In the genomic region with DNA sequence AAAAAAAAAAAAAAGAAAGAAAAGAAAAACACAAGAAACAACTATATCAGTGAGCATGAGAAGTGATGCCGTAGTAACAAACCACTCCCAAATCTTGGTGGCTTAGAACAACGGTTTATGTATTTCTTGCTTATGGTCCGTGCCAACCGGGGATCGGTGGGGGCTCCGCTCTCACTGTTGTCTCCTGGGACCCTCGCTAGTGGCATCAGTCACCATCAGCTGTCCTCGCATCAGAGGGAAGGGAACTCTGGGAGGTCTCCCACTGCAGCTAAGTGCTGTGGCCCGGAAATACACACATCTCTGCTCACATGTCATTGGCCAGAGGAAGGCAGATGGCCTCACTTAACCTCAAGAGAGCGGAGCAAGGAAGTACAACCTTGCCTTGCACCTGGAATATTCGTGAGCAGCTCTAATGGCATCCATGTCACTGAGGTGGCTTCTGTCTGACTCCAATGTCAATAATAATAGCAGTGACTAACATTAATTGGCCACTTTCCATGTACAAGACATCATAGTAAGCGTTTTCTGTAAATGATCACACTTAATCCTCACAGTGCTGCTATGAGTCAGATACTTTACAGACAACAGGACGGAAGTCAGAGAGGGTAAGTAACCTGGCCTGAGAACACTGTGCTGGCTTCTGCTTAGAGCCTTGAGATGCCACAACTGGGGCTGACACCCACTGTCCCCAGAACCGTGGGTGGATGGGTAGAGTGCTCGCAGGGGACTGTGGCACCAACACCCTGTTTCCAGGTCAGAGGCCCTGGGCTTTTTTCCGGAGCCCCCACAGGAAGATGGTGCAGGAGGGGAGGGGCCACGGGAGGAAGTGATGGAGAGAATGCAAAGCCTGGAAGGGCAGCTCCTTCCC, we compare ENCODE assay signal across 12 cellular contexts. TPM values are rescaled to one million over a fixed set of nuclear protein-coding genes. Genes with fewer than 3 reads are reported as not detected.
A peak's percentile ranks its signal among the peaks of the same experiment; 100 is the strongest.
DNase-seq lines count a peak whose midpoint lies in the region; ATAC-seq and TF ChIP-seq lines count a peak whose summit lies in the region.
"Had no signal": no experiment of that assay in that cellular context is flagged by ENCODE, and none has a peak within 500 bp of the region (broad histone marks: within the 10 kb centered on the region; RNA-seq: fewer than 3 reads in every experiment).

No MANE protein-coding gene starts in this region.

- no peak overlapping the region for H3K27ac Mint-ChIP-seq in activated naive CD8-positive, alpha-beta T cell treated with anti-CD3 and anti-CD28 coated beads, Interleukin-2, amount 50 U/mL, for 24 hours
- no peak overlapping the region for H3K27ac Mint-ChIP-seq in activated naive CD8-positive, alpha-beta T cell treated with anti-CD3 and anti-CD28 coated beads for 36 hours
- H3K27ac Mint-ChIP-seq in T-helper 17 cell, result no peak overlapping the region
- H3K27ac Mint-ChIP-seq: CD4-positive, alpha-beta memory T cell had no signal

- 69 to 79% methylated on average over 17 of the region's 17 CpGs for WGBS in tibial nerve, 2 donors

- H3K27ac ChIP-seq in upper lobe of right lung (no peak overlapping the region), tibial nerve (no peak overlapping the region)
- H3K27ac ChIP-seq: SK-N-MC had no signal

- H3K4me1 ChIP-seq in upper lobe of right lung (no peaks in the 10 kb centered on the region), tibial nerve (no peaks in the 10 kb centered on the region)

- H3K4me3 Mint-ChIP-seq in activated naive CD8-positive, alpha-beta T cell treated with anti-CD3 and anti-CD28 coated beads, Interleukin-2, amount 50 U/mL, for 24 hours, result no peak overlapping the region
- no peak overlapping the region for H3K4me3 Mint-ChIP-seq in activated naive CD8-positive, alpha-beta T cell treated with anti-CD3 and anti-CD28 coated beads for 36 hours
- H3K4me3 Mint-ChIP-seq in T-helper 17 cell, result no peak overlapping the region

- no peak for TF ChIP-seq POLR2A in tibial nerve (IDR thresholded peaks at IDR 0.05)

- peaks cover 16% of the 10 kb centered on the region for H3K27me3 Mint-ChIP-seq in activated naive CD8-positive, alpha-beta T cell treated with anti-CD3 and anti-CD28 coated beads, Interleukin-2, amount 50 U/mL, for 24 hours
- H3K27me3 Mint-ChIP-seq in activated naive CD8-positive, alpha-beta T cell treated with anti-CD3 and anti-CD28 coated beads for 36 hours, result peaks cover 20% of the 10 kb centered on the region
- H3K27me3 Mint-ChIP-seq in T-helper 17 cell, result peaks cover 27% of the 10 kb centered on the region

- TF ChIP-seq CTCF in upper lobe of right lung (IDR thresholded peaks at IDR 0.05), result no peak
- no peak for TF ChIP-seq CTCF in tibial nerve (IDR thresholded peaks at IDR 0.05)

- no peaks in the 10 kb centered on the region for H3K9me3 Mint-ChIP-seq in activated naive CD8-positive, alpha-beta T cell treated with anti-CD3 and anti-CD28 coated beads, Interleukin-2, amount 50 U/mL, for 24 hours
- no peaks in the 10 kb centered on the region for H3K9me3 Mint-ChIP-seq in activated naive CD8-positive, alpha-beta T cell treated with anti-CD3 and anti-CD28 coated beads for 36 hours

- H3K4me3 ChIP-seq in upper lobe of right lung (no peak overlapping the region), tibial nerve (no peak overlapping the region)
- H3K4me3 ChIP-seq: SK-N-MC had no signal

- H3K36me3 ChIP-seq in upper lobe of right lung (no peaks in the 10 kb centered on the region), tibial nerve (no peaks in the 10 kb centered on the region)

- peaks cover 5% of the 10 kb centered on the region for H3K4me1 Mint-ChIP-seq in activated naive CD8-positive, alpha-beta T cell treated with anti-CD3 and anti-CD28 coated beads, Interleukin-2, amount 50 U/mL, for 24 hours
- H3K4me1 Mint-ChIP-seq in activated naive CD8-positive, alpha-beta T cell treated with anti-CD3 and anti-CD28 coated beads for 36 hours, result no peaks in the 10 kb centered on the region
- H3K4me1 Mint-ChIP-seq in T-helper 17 cell, result peaks cover 4% of the 10 kb centered on the region

- intact Hi-C loops in upper lobe of right lung (cut with DNase I), result no loop called here

- no peak for DNase-seq in activated naive CD8-positive, alpha-beta T cell treated with anti-CD3 and anti-CD28 coated beads, Interleukin-2, amount 50 U/mL, for 24 hours
- DNase-seq in activated naive CD8-positive, alpha-beta T cell treated with anti-CD3 and anti-CD28 coated beads for 36 hours, result no peak
- DNase-seq in RPMI7951 (ENCODE audit: low read depth) (peak; percentile 51), fibroblast of the conjunctiva (ENCODE audit: low read depth) (peak; percentile 35), upper lobe of right lung (peak; percentile 55), tibial nerve (ENCODE audit: low spot score in 2 of 2) (no peak), T-helper 17 cell (no peak), activated T-cell treated with anti-CD3 and anti-CD28 coated beads for 4 hours (no peak)
- DNase-seq: CD4-positive, alpha-beta memory T cell had no signal

- TF ChIP-seq EP300 in tibial nerve (IDR thresholded peaks at IDR 0.05), result no peak

- H3K36me3 Mint-ChIP-seq in activated naive CD8-positive, alpha-beta T cell treated with anti-CD3 and anti-CD28 coated beads, Interleukin-2, amount 50 U/mL, for 24 hours (ENCODE audit: low read depth), result no peaks in the 10 kb centered on the region
- H3K36me3 Mint-ChIP-seq in activated naive CD8-positive, alpha-beta T cell treated with anti-CD3 and anti-CD28 coated beads for 36 hours, result no peaks in the 10 kb centered on the region
- H3K36me3 Mint-ChIP-seq in T-helper 17 cell (ENCODE audit: low read depth), result no peaks in the 10 kb centered on the region
- H3K36me3 Mint-ChIP-seq: CD4-positive, alpha-beta memory T cell had no signal

- no peaks in the 10 kb centered on the region for H3K9me3 ChIP-seq in upper lobe of right lung
- H3K9me3 ChIP-seq in tibial nerve, result peaks cover 0 to under 1% (median 0%) of the 10 kb centered on the region in 4 donors
- no peaks in the 10 kb centered on the region for H3K9me3 ChIP-seq in T-helper 17 cell (ENCODE audit: control insufficient read depth, low read length, poor library complexity, severe bottlenecking)

- peak; percentile 36 for ATAC-seq in activated naive CD8-positive, alpha-beta T cell treated with anti-CD3 and anti-CD28 coated beads, Interleukin-2, amount 50 U/mL, for 24 hours
- ATAC-seq in upper lobe of right lung, result peak; percentile 43
- no peak for ATAC-seq in T-helper 17 cell

- peaks cover 7% of the 10 kb centered on the region for H3K27me3 ChIP-seq in upper lobe of right lung
- peaks cover 0 to 13% of the 10 kb centered on the region in 2 donors for H3K27me3 ChIP-seq in tibial nerve

RNA-seq across cellular contexts. Expression of a gene that starts 5.9 kb away (rescaled TPM):
- not detected for total RNA-seq in activated naive CD8-positive, alpha-beta T cell treated with anti-CD3 and anti-CD28 coated beads for 36 hours
- total RNA-seq in RPMI7951 (2014; rRNA removed; shearing (Covaris generic)), result not detected in 2 replicates
- total RNA-seq in upper lobe of right lung (not detected), tibial nerve (not detected), T-helper 17 cell (not detected)
- total RNA-seq: CD4-positive, alpha-beta memory T cell; skeletal muscle tissue had no signal

RNA-seq across cellular contexts. Expression of a gene that starts 13.9 kb away (rescaled TPM):
- total RNA-seq in activated naive CD8-positive, alpha-beta T cell treated with anti-CD3 and anti-CD28 coated beads for 36 hours, result not detected
- total RNA-seq in RPMI7951 (2014; rRNA removed; shearing (Covaris generic)), result not detected in 2 replicates
- total RNA-seq in upper lobe of right lung (not detected), tibial nerve (10 to 100 TPM in 3 of 4 donors, 1 to 10 TPM in 1; 3.9 to 32.7 (median 13.0) TPM), T-helper 17 cell (not detected)
- total RNA-seq: CD4-positive, alpha-beta memory T cell; skeletal muscle tissue; temporal lobe had no signal

RNA-seq across cellular contexts. Expression of a gene that starts 30.2 kb away (rescaled TPM):
- total RNA-seq in activated naive CD8-positive, alpha-beta T cell treated with anti-CD3 and anti-CD28 coated beads for 36 hours, result not detected
- total RNA-seq in RPMI7951 (2014; rRNA removed; shearing (Covaris generic)), result not detected in 2 replicates
- total RNA-seq in upper lobe of right lung, result not detected
- total RNA-seq in tibial nerve, result not detected
- not detected for total RNA-seq in T-helper 17 cell
- total RNA-seq: CD4-positive, alpha-beta memory T cell; skeletal muscle tissue; temporal lobe had no signal

RNA-seq across cellular contexts. Expression of a gene that starts 34.7 kb away (rescaled TPM):
- not detected for total RNA-seq in activated naive CD8-positive, alpha-beta T cell treated with anti-CD3 and anti-CD28 coated beads for 36 hours
- not detected in 2 replicates for total RNA-seq in RPMI7951 (2014; rRNA removed; shearing (Covaris generic))
- not detected for total RNA-seq in upper lobe of right lung
- not detected for total RNA-seq in tibial nerve
- not detected for total RNA-seq in T-helper 17 cell
- total RNA-seq: CD4-positive, alpha-beta memory T cell; skeletal muscle tissue; temporal lobe had no signal

Comparison
In these comparisons a context has a peak if more than half of its experiments do, and no peak if none do; other contexts are left out.
1. DNase-seq: peak in RPMI7951 (single experiment), fibroblast of the conjunctiva (single experiment) and upper lobe of right lung (single experiment); none in activated naive CD8-positive, alpha-beta T cell treated with anti-CD3 and anti-CD28 coated beads, Interleukin-2, amount 50 U/mL, for 24 hours (single experiment), activated naive CD8-positive, alpha-beta T cell treated with anti-CD3 and anti-CD28 coated beads for 36 hours (single experiment), tibial nerve (0 of 2), T-helper 17 cell (0 of 3) and activated T-cell treated with anti-CD3 and anti-CD28 coated beads for 4 hours (single experiment).